In genomic region chr3:130661116-130661515, GRCh38 we compare ENCODE assay signal across 33 cellular contexts.
DNase-seq lines count a peak whose midpoint lies in the region; ATAC-seq and TF ChIP-seq lines count a peak whose summit lies in the region.
"Had no signal": no experiment of that assay in that cellular context is flagged by ENCODE, and none has a peak within 500 bp of the region (broad histone marks: within the 10 kb centered on the region; RNA-seq: fewer than 3 reads in every experiment).

No MANE protein-coding gene starts in this region.

- no peak overlapping the region for H3K27ac Mint-ChIP-seq in stimulated activated naive CD8-positive, alpha-beta T cell treated with anti-CD3 and anti-CD28 coated beads, Interleukin-15, amount 100 ng/mL, for 72 hours
- H3K27ac Mint-ChIP-seq: activated CD4-positive, alpha-beta memory T cell treated with anti-CD3 and anti-CD28 coated beads for 36 hours; activated naive CD4-positive, alpha-beta T cell treated with anti-CD3 and anti-CD28 coated beads, Interleukin-2, amount 50 U/mL, for 72 hours; CD4-positive, CD25-positive, alpha-beta regulatory T cell; stimulated activated effector memory CD8-positive, alpha-beta T cell treated with anti-CD3 and anti-CD28 coated beads, Interleukin-12 subunit alpha, Interleukin-12 subunit beta, amount 100 ng/mL, for 72 hours had no signal

- peaks cover 8% of the 10 kb centered on the region for H3K4me1 ChIP-seq in psoas muscle
- H3K4me1 ChIP-seq: HAP-1, right lobe of liver, SJSA1, suprapubic skin had no signal

- ATAC-seq in psoas muscle = peak; percentile 43 to 51 (median 46)
- no peak for ATAC-seq in GM18868 (IDR thresholded peaks at IDR 0.05; ENCODE audit: unreplicated experiment)
- no peak for ATAC-seq in stimulated activated naive CD8-positive, alpha-beta T cell treated with anti-CD3 and anti-CD28 coated beads, Interleukin-15, amount 100 ng/mL, for 72 hours
- ATAC-seq: activated CD4-positive, CD25-positive, alpha-beta regulatory T cell treated with anti-CD3 and anti-CD28 coated beads, Interleukin-2, amount 50 U/mL, for 24 hours; activated naive CD4-positive, alpha-beta T cell treated with anti-CD3 and anti-CD28 coated beads, Interleukin-2, amount 50 U/mL, for 72 hours; GM12878; right lobe of liver; stimulated activated effector memory CD8-positive, alpha-beta T cell treated with anti-CD3 and anti-CD28 coated beads, Interleukin-12 subunit alpha, Interleukin-12 subunit beta, amount 100 ng/mL, for 72 hours had no signal

- TF ChIP-seq CTCF in fibroblast of mammary gland (conservative IDR thresholded peaks at IDR 0.05; ENCODE audit: control insufficient read depth, insufficient read depth, low read depth, low read length) (no peak), psoas muscle (IDR thresholded peaks at IDR 0.05) (no peak)

- H3K36me3 ChIP-seq in psoas muscle (ENCODE audit: insufficient read depth in 1 of 2, low read depth in 1 of 2) = peaks cover 0 to 4% of the 10 kb centered on the region in 2 donors
- H3K36me3 ChIP-seq: HAP-1, SJSA1, suprapubic skin had no signal

- no peak overlapping the region for H3K4me3 Mint-ChIP-seq in stimulated activated naive CD8-positive, alpha-beta T cell treated with anti-CD3 and anti-CD28 coated beads, Interleukin-15, amount 100 ng/mL, for 72 hours
- H3K4me3 Mint-ChIP-seq: activated CD4-positive, alpha-beta memory T cell treated with anti-CD3 and anti-CD28 coated beads for 36 hours; CD4-positive, CD25-positive, alpha-beta regulatory T cell; central memory CD8-positive, alpha-beta T cell; neural crest cell; stimulated activated effector memory CD8-positive, alpha-beta T cell treated with anti-CD3 and anti-CD28 coated beads, Interleukin-12 subunit alpha, Interleukin-12 subunit beta, amount 100 ng/mL, for 72 hours had no signal

- H3K27me3 Mint-ChIP-seq in stimulated activated naive CD8-positive, alpha-beta T cell treated with anti-CD3 and anti-CD28 coated beads, Interleukin-15, amount 100 ng/mL, for 72 hours = no peaks in the 10 kb centered on the region
- H3K27me3 Mint-ChIP-seq: activated CD4-positive, alpha-beta memory T cell treated with anti-CD3 and anti-CD28 coated beads for 36 hours; CD4-positive, CD25-positive, alpha-beta regulatory T cell; central memory CD8-positive, alpha-beta T cell had no signal

- no peaks in the 10 kb centered on the region for H3K9me3 Mint-ChIP-seq in stimulated activated naive CD8-positive, alpha-beta T cell treated with anti-CD3 and anti-CD28 coated beads, Interleukin-15, amount 100 ng/mL, for 72 hours
- H3K9me3 Mint-ChIP-seq: activated CD4-positive, alpha-beta memory T cell treated with anti-CD3 and anti-CD28 coated beads for 36 hours; activated naive CD4-positive, alpha-beta T cell treated with anti-CD3 and anti-CD28 coated beads, Interleukin-2, amount 50 U/mL, for 72 hours; CD4-positive, CD25-positive, alpha-beta regulatory T cell; central memory CD8-positive, alpha-beta T cell; neural crest cell; stimulated activated effector memory CD8-positive, alpha-beta T cell treated with anti-CD3 and anti-CD28 coated beads, Interleukin-12 subunit alpha, Interleukin-12 subunit beta, amount 100 ng/mL, for 72 hours had no signal

- H3K9me3 ChIP-seq in psoas muscle = no peaks in the 10 kb centered on the region
- H3K9me3 ChIP-seq: HAP-1, right lobe of liver, SJSA1, suprapubic skin had no signal

- H3K27me3 ChIP-seq in psoas muscle (ENCODE audit: insufficient read depth in 3 of 3, low read length in 2 of 3) = no peaks in the 10 kb centered on the region
- H3K27me3 ChIP-seq: right lobe of liver, SJSA1, suprapubic skin had no signal

- H3K27ac ChIP-seq in psoas muscle = no peak overlapping the region
- H3K27ac ChIP-seq: right lobe of liver, SJSA1, suprapubic skin had no signal

- H3K4me3 ChIP-seq in fibroblast of mammary gland (ENCODE audit: control insufficient read depth, low read depth, low read length) (no peak overlapping the region), psoas muscle (no peak overlapping the region)
- H3K4me3 ChIP-seq: GM12878, HAP-1, right lobe of liver, SJSA1, suprapubic skin had no signal

- intact Hi-C loops in psoas muscle (cut with DNase I) = no loop called here

- 29 to 40% (median 39%) methylated on average over 3 of the region's 3 CpGs for WGBS in psoas muscle, 3 donors

- DNase-seq in NCI-H2196 (lab: John Stamatoyannopoulos, UW; ENCODE audit: unreplicated experiment) = peak; percentile 8
- no peak for DNase-seq in NCI-H2196 treated with DMSO at 0.1 percent for 48 hours (lab: John Stamatoyannopoulos, UW; ENCODE audit: unreplicated experiment)
- peak; percentile 58 for DNase-seq in NCI-H226
- peak; percentile 7 for DNase-seq in fibroblast of mammary gland (ENCODE audit: low read depth)
- DNase-seq in psoas muscle = no peak
- no peak for DNase-seq in NCI-H2107 (lab: John Stamatoyannopoulos, UW)
- DNase-seq in stimulated activated naive CD8-positive, alpha-beta T cell treated with anti-CD3 and anti-CD28 coated beads, Interleukin-15, amount 100 ng/mL, for 72 hours = no peak
- DNase-seq: 8988T; activated CD4-positive, alpha-beta memory T cell treated with anti-CD3 and anti-CD28 coated beads for 36 hours; activated CD8-positive, alpha-beta memory T cell treated with anti-CD3 and anti-CD28 coated beads, Interleukin-2, amount 50 U/mL, for 4 hours; anterior cingulate cortex; CD4-positive, CD25-positive, alpha-beta regulatory T cell; EL; head of caudate nucleus; kidney glomerular epithelial cell; mammary epithelial cell; MV-4-11; NCI-H2171; NCI-H526 treated with DMSO at 0.1 percent for 48 hours; right lobe of liver; stimulated activated CD4-positive, alpha-beta T cell treated with anti-CD3 and anti-CD28 coated beads, Interleukin-12 subunit alpha, Interleukin-12 subunit beta, amount 100 ng/mL, for 4 hours; stimulated activated CD4-positive, alpha-beta T cell treated with anti-CD3 and anti-CD28 coated beads, Interleukin-4, amount 100 ng/mL, for 24 hours; T-helper 1 cell had no signal

- no peaks in the 10 kb centered on the region for H3K4me1 Mint-ChIP-seq in stimulated activated naive CD8-positive, alpha-beta T cell treated with anti-CD3 and anti-CD28 coated beads, Interleukin-15, amount 100 ng/mL, for 72 hours
- H3K4me1 Mint-ChIP-seq: central memory CD8-positive, alpha-beta T cell; neural crest cell; stimulated activated effector memory CD8-positive, alpha-beta T cell treated with anti-CD3 and anti-CD28 coated beads, Interleukin-12 subunit alpha, Interleukin-12 subunit beta, amount 100 ng/mL, for 72 hours had no signal

Comparison
In these comparisons a context has a peak if more than half of its experiments do, and no peak if none do; other contexts are left out.
1. DNase-seq: peak in NCI-H2196 (single experiment), NCI-H226 (single experiment) and fibroblast of mammary gland (single experiment); none in NCI-H2196 treated with DMSO at 0.1 percent for 48 hours (single experiment), psoas muscle (0 of 2), NCI-H2107 (single experiment) and stimulated activated naive CD8-positive, alpha-beta T cell treated with anti-CD3 and anti-CD28 coated beads, Interleukin-15, amount 100 ng/mL, for 72 hours (0 of 2).
2. ATAC-seq: peak in psoas muscle (4 of 4); none in GM18868 (single experiment) and stimulated activated naive CD8-positive, alpha-beta T cell treated with anti-CD3 and anti-CD28 coated beads, Interleukin-15, amount 100 ng/mL, for 72 hours (single experiment).